22 cellular contexts compared by ENCODE assay signal in the genomic region with DNA sequence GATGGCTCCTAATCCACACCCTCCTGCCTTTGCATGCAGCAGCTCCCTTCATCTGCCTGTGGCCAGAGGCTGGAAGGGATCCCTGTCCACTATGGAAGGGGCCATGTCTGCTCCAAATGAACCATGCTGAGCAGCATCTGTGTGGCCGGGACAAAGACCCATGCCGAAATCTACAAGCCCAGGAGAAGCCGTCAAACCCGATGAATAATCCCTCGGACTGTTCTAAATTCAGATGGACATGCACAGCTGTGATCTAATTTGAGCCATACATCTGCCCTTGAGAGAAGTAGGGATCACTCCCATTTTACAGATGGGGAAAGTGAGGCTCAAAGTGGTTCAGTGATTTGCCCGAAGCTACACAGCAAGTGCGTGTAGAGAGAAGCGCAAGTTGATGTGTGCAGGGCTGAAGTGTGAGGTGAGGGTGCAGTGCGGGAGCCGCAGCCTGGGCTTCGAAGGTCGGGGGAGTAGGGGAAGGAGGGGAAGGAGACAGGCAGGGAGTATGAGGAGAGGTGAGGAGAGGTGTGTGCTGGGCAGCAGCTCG. TPM values are rescaled to one million over a fixed set of nuclear protein-coding genes. Genes with fewer than 3 reads are reported as not detected.
"Had no signal": no experiment of that assay in that cellular context is flagged by ENCODE, and none has a peak within 500 bp of the region (broad histone marks: within the 10 kb centered on the region; RNA-seq: fewer than 3 reads in every experiment).

No MANE protein-coding gene starts in this region.

- H3K9me3 ChIP-seq: heart right ventricle, thoracic aorta had no signal

- H3K27ac ChIP-seq: heart right ventricle, thoracic aorta had no signal

- H3K36me3 ChIP-seq: heart right ventricle, thoracic aorta had no signal

- ATAC-seq: activated CD8-positive, alpha-beta memory T cell treated with anti-CD3 and anti-CD28 coated beads, Interleukin-2, amount 10 ng/mL, durations not matched to agents 7 days and 5 days; activated CD8-positive, alpha-beta T cell treated with anti-CD3 and anti-CD28 coated beads, Interleukin-2, amount 10 ng/mL, durations not matched to agents 7 days and 5 days; activated naive CD8-positive, alpha-beta T cell treated with anti-CD3 and anti-CD28 coated beads, Interleukin-2, amount 50 U/mL, for 24 hours; naive thymus-derived CD8-positive, alpha-beta T cell; stimulated activated effector memory CD8-positive, alpha-beta T cell treated with anti-CD3 and anti-CD28 coated beads, Interleukin-12 subunit alpha, Interleukin-12 subunit beta, amount 100 ng/mL, for 72 hours; WTC11 had no signal

- DNase-seq: activated CD4-positive, alpha-beta T cell treated with anti-CD3 and anti-CD28 coated beads for 1 hour; activated CD8-positive, alpha-beta memory T cell treated with anti-CD3 and anti-CD28 coated beads, Interleukin-2, amount 10 ng/mL, durations not matched to agents 7 days and 5 days; activated CD8-positive, alpha-beta T cell treated with anti-CD3 and anti-CD28 coated beads, Interleukin-2, amount 10 ng/mL, durations not matched to agents 7 days and 5 days; activated naive CD8-positive, alpha-beta T cell treated with anti-CD3 and anti-CD28 coated beads, Interleukin-2, amount 50 U/mL, for 24 hours; activated T-cell treated with anti-CD3 and anti-CD28 coated beads, Interleukin-2, amount 50 U/mL, for 48 hours; central memory CD4-positive, alpha-beta T cell; heart right ventricle; naive thymus-derived CD8-positive, alpha-beta T cell; small intestine; stimulated activated CD4-positive, alpha-beta T cell treated with anti-CD3 and anti-CD28 coated beads, Interleukin-4, amount 100 ng/mL, for 24 hours; T-helper 2 cell had no signal

- H3K4me3 ChIP-seq: heart right ventricle, thoracic aorta had no signal

RNA-seq across cellular contexts. Expression of gene CDH22, which starts 22.6 kb away (rescaled TPM):
- total RNA-seq: activated CD8-positive, alpha-beta memory T cell treated with anti-CD3 and anti-CD28 coated beads, Interleukin-2, amount 10 ng/mL, durations not matched to agents 7 days and 5 days; activated CD8-positive, alpha-beta T cell treated with anti-CD3 and anti-CD28 coated beads, Interleukin-2, amount 10 ng/mL, durations not matched to agents 7 days and 5 days; activated T-helper 2 cell treated with anti-CD3 and anti-CD28 coated beads, Interferon-gamma antibody, Interleukin-2, Interleukin-4, amounts not matched to agents 10 μg/mL and 5 μg/mL and 100 μg/mL, durations not matched to agents 14 hours and 24 hours and 36 hours; endothelial cell of umbilical vein; fibroblast of lung; fibroblast of villous mesenchyme; kidney epithelial cell; naive thymus-derived CD8-positive, alpha-beta T cell; osteocyte; renal cortical epithelial cell; subcutaneous adipose tissue; thoracic aorta had no signal
- polyA plus RNA-seq: endothelial cell of umbilical vein; fibroblast of lung; naive thymus-derived CD8-positive, alpha-beta T cell had no signal
